In the genomic region with DNA sequence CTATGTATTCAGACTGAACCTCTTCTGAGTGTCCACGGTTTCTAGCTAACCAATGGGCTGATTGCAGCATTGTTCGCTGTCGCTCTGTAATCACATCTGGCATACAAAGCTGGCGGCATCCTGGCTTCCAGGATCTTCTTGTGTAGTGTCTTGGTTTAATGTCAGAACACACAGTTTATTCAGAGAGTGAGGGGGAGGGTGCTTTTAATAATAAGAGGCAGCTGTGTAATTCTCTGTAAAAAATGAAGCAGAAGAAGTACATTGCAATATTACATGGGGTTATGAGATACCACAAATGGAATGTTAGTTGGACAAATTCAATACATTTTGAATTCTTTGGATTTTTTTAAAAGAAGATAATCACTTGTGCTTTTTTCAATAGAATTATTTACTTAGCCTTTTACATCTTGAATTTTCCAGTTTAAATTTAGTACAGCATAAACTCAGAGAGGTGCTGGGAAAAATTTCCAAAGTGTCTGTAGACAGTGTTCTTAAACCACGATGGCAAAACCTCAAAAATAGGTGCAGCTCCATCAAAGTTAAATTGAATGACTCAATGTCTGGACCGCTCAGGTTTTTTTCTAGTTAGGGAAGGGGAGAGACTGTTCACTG, we compare ENCODE assay signal across 13 cellular contexts.
DNase-seq lines count a peak whose midpoint lies in the region; ATAC-seq and TF ChIP-seq lines count a peak whose summit lies in the region.
"Had no signal": no experiment of that assay in that cellular context is flagged by ENCODE, and none has a peak within 500 bp of the region (broad histone marks: within the 10 kb centered on the region; RNA-seq: fewer than 3 reads in every experiment).

No MANE protein-coding gene starts in this region.

- peak; percentile 97 for DNase-seq in HCEC 1CT
- peak; percentile 92 for DNase-seq in astrocyte of the cerebellum (ENCODE audit: low read depth)
- DNase-seq in left ventricle myocardium inferior = peak; percentile 21
- DNase-seq in smooth muscle cell of the brain vasculature (ENCODE audit: low read depth, low spot score) = peak; percentile 50
- DNase-seq in retina = no peak
- DNase-seq in activated CD4-positive, alpha-beta T cell treated with anti-CD3 and anti-CD28 coated beads, Interleukin-2, amount 10 ng/mL, durations not matched to agents 24 days and 14 days = no peak
- DNase-seq in effector CD8-positive, alpha-beta T cell (lab: John Stamatoyannopoulos, UW) = no peak
- DNase-seq: NCI-H2171 treated with DMSO at 0.1 percent for 48 hours; stimulated activated CD4-positive, alpha-beta T cell treated with anti-CD3 and anti-CD28 coated beads, Interleukin-15, amount 100 ng/mL, for 24 hours had no signal

- H3K4me1 Mint-ChIP-seq in activated CD4-positive, alpha-beta T cell treated with anti-CD3 and anti-CD28 coated beads, Interleukin-2, amount 10 ng/mL, durations not matched to agents 24 days and 14 days = no peaks in the 10 kb centered on the region
- H3K4me1 Mint-ChIP-seq: WTC11 had no signal

- no peaks in the 10 kb centered on the region for H3K27me3 ChIP-seq in left ventricle myocardium inferior (ENCODE audit: low read depth)
- H3K27me3 ChIP-seq: tibial nerve had no signal

- intact Hi-C loops in left ventricle myocardium inferior (cut with micrococcal nuclease) = no loop called here
- intact Hi-C loops in activated CD4-positive, alpha-beta T cell treated with anti-CD3 and anti-CD28 coated beads, Interleukin-2, amount 10 ng/mL, durations not matched to agents 24 days and 14 days (cut with micrococcal nuclease) = loop anchor here (10.0 kb wide), 2 partner anchors 108 to 262 kb away; a partner anchor contains a TSS

- H3K27me3 Mint-ChIP-seq in activated CD4-positive, alpha-beta T cell treated with anti-CD3 and anti-CD28 coated beads, Interleukin-2, amount 10 ng/mL, durations not matched to agents 24 days and 14 days = peaks cover 7% of the 10 kb centered on the region

- H3K36me3 ChIP-seq in left ventricle myocardium inferior = no peaks in the 10 kb centered on the region
- H3K36me3 ChIP-seq: tibial nerve had no signal

- H3K4me3 ChIP-seq in astrocyte of the cerebellum (ENCODE audit: low read depth, low read length) (no peak overlapping the region), left ventricle myocardium inferior (no peak overlapping the region)
- H3K4me3 ChIP-seq: tibial nerve had no signal

- H3K9me3 Mint-ChIP-seq in activated CD4-positive, alpha-beta T cell treated with anti-CD3 and anti-CD28 coated beads, Interleukin-2, amount 10 ng/mL, durations not matched to agents 24 days and 14 days = peaks cover 7% of the 10 kb centered on the region

- no peaks in the 10 kb centered on the region for H3K36me3 Mint-ChIP-seq in activated CD4-positive, alpha-beta T cell treated with anti-CD3 and anti-CD28 coated beads, Interleukin-2, amount 10 ng/mL, durations not matched to agents 24 days and 14 days (ENCODE audit: low read depth)
- H3K36me3 Mint-ChIP-seq: WTC11 had no signal

- H3K27ac Mint-ChIP-seq in activated CD4-positive, alpha-beta T cell treated with anti-CD3 and anti-CD28 coated beads, Interleukin-2, amount 10 ng/mL, durations not matched to agents 24 days and 14 days = no peak overlapping the region
- H3K27ac Mint-ChIP-seq: activated naive CD4-positive, alpha-beta T cell treated with anti-CD3 and anti-CD28 coated beads, Interleukin-2, amount 50 U/mL, for 72 hours; WTC11 had no signal

- ATAC-seq in HG02610 (IDR thresholded peaks at IDR 0.05; ENCODE audit: unreplicated experiment) = no peak
- ATAC-seq: activated naive CD4-positive, alpha-beta T cell treated with anti-CD3 and anti-CD28 coated beads, Interleukin-2, amount 50 U/mL, for 72 hours; WTC11 had no signal

- H3K4me1 ChIP-seq in left ventricle myocardium inferior = peaks cover 10% of the 10 kb centered on the region

- H3K9me3 ChIP-seq in left ventricle myocardium inferior (replicated peaks) = peaks cover 2% of the 10 kb centered on the region
- H3K9me3 ChIP-seq: tibial nerve had no signal

- TF ChIP-seq CTCF in astrocyte of the cerebellum (IDR thresholded peaks at IDR 0.05; ENCODE audit: low read depth, low read length, missing control alignments) (no peak), left ventricle myocardium inferior (IDR thresholded peaks at IDR 0.05; ENCODE audit: borderline replicate concordance) (no peak)

- peak overlapping the region; percentile 7 for H3K27ac ChIP-seq in left ventricle myocardium inferior (replicated peaks)
- H3K27ac ChIP-seq: tibial nerve had no signal

- in situ Hi-C loops in astrocyte of the cerebellum (cut with HindIII; ENCODE audit: low sequenced_read_pairs) = no loop called here

- H3K4me3 Mint-ChIP-seq in activated CD4-positive, alpha-beta T cell treated with anti-CD3 and anti-CD28 coated beads, Interleukin-2, amount 10 ng/mL, durations not matched to agents 24 days and 14 days = no peak overlapping the region
- H3K4me3 Mint-ChIP-seq: WTC11 had no signal

Comparison
In these comparisons a context has a peak if more than half of its experiments do, and no peak if none do; other contexts are left out.
1. DNase-seq: peak in HCEC 1CT (single experiment), astrocyte of the cerebellum (single experiment), left ventricle myocardium inferior (single experiment) and smooth muscle cell of the brain vasculature (single experiment); none in retina (single experiment), activated CD4-positive, alpha-beta T cell treated with anti-CD3 and anti-CD28 coated beads, Interleukin-2, amount 10 ng/mL, durations not matched to agents 24 days and 14 days (single experiment) and effector CD8-positive, alpha-beta T cell (single experiment).